ENCODE assay signal across 8 cellular contexts in genomic region chr1:115839706-115840095, GRCh38. TPM values are rescaled to one million over a fixed set of nuclear protein-coding genes. Genes with fewer than 3 reads are reported as not detected.
A peak's percentile ranks its signal among the peaks of the same experiment; 100 is the strongest.
DNase-seq lines count a peak whose midpoint lies in the region; ATAC-seq and TF ChIP-seq lines count a peak whose summit lies in the region.

No MANE protein-coding gene starts in this region.

- TF ChIP-seq CTCF in GM23338 (conservative IDR thresholded peaks at IDR 0.05; ENCODE audit: low read depth in 2 of 2) (no peak), parathyroid adenoma (IDR thresholded peaks at IDR 0.05) (no peak)

- H3K27me3 Mint-ChIP-seq in GM23338 (ENCODE audit: insufficient read depth, low read depth, poor library complexity), result peaks cover 26% of the 10 kb centered on the region

- H3K4me2 ChIP-seq in GM23338 (peak overlapping the region; percentile 94), parathyroid adenoma (ENCODE audit: low read length) (peak overlapping the region; percentile 56)

- H3K27me3 ChIP-seq in GM23338 (ENCODE audit: insufficient read depth) (peaks cover 72% of the 10 kb centered on the region), parathyroid adenoma (ENCODE audit: control insufficient read depth, insufficient read depth, low read length) (peaks cover 17% of the 10 kb centered on the region)

- H2AFZ ChIP-seq in GM23338, result peak overlapping the region; percentile 99
- H2AFZ ChIP-seq in parathyroid adenoma, result no peak overlapping the region

- H3K4me1 ChIP-seq in GM23338 (ENCODE audit: insufficient read depth) (peaks cover 19% of the 10 kb centered on the region), parathyroid adenoma (no peaks in the 10 kb centered on the region)

- no peaks in the 10 kb centered on the region for H3K9me3 ChIP-seq in parathyroid adenoma (ENCODE audit: control insufficient read depth, low read length)

- peak overlapping the region; percentile 88 for H3K4me3 Mint-ChIP-seq in GM23338

- H3F3A ChIP-seq in GM23338 (replicated peaks; ENCODE audit: low read depth), result no peaks in the 10 kb centered on the region

- no peaks in the 10 kb centered on the region for H3K9me3 Mint-ChIP-seq in GM23338

- H4K20me1 ChIP-seq in GM23338 (replicated peaks; ENCODE audit: insufficient read depth), result no peaks in the 10 kb centered on the region

- DNase-seq in GM23338 (ENCODE audit: low spot score) (no peak), NCI-H2227 treated with DMSO at 0.1 percent for 48 hours (lab: John Stamatoyannopoulos, UW) (peak; percentile 72), epithelial cell of prostate (ENCODE audit: low read depth, low spot score) (no peak), left lobe of liver (ENCODE audit: low spot score) (no peak), Kasumi-1 (lab: John Stamatoyannopoulos, UW) (no peak)

- H3K4me3 ChIP-seq in GM23338 (peak overlapping the region; percentile 79), parathyroid adenoma (ENCODE audit: low read depth, low read length) (peak overlapping the region; percentile 19)

- H3K36me3 ChIP-seq in GM23338 (ENCODE audit: insufficient read depth), result no peaks in the 10 kb centered on the region
- H3K36me3 ChIP-seq in parathyroid adenoma (ENCODE audit: control insufficient read depth, insufficient read depth, low read length), result no peaks in the 10 kb centered on the region

- peaks cover 22% of the 10 kb centered on the region for H3K4me1 Mint-ChIP-seq in GM23338

- ATAC-seq in GM23338 (no peak), HG03565 (IDR thresholded peaks at IDR 0.05; ENCODE audit: unreplicated experiment) (no peak), left lobe of liver (no peak), GM18907 (IDR thresholded peaks at IDR 0.05; ENCODE audit: unreplicated experiment) (no peak)

- H3K79me2 ChIP-seq in GM23338 (replicated peaks; ENCODE audit: insufficient read depth), result no peaks in the 10 kb centered on the region
- no peaks in the 10 kb centered on the region for H3K79me2 ChIP-seq in parathyroid adenoma

- no peak overlapping the region for H3K9ac ChIP-seq in parathyroid adenoma

- peak overlapping the region; percentile 75 for H3K27ac ChIP-seq in GM23338 (ENCODE audit: low read depth)
- H3K27ac ChIP-seq in epithelial cell of prostate, result peak overlapping the region; percentile 58
- no peak overlapping the region for H3K27ac ChIP-seq in parathyroid adenoma

- H3K27ac Mint-ChIP-seq in GM23338, result no peak overlapping the region

- no peaks in the 10 kb centered on the region for H3K36me3 Mint-ChIP-seq in GM23338 (ENCODE audit: low read depth)

- H3K9me2 ChIP-seq in GM23338 (ENCODE audit: insufficient read depth), result no peaks in the 10 kb centered on the region

TF ChIP-seq in GM23338, 12 proteins besides CTCF, POLR2A, EP300 and RAD21:
- TF ChIP-seq ZNF331 (CRISPR knock-in tag; IDR thresholded peaks at IDR 0.05; ENCODE audit: low read depth) (no peak), ZNF462 (CRISPR knock-in tag; IDR thresholded peaks at IDR 0.05) (no peak), EZH2 (IDR thresholded peaks at IDR 0.05; ENCODE audit: low read depth, unreplicated experiment) (peak; percentile 41), NANOG (IDR thresholded peaks at IDR 0.05; ENCODE audit: borderline replicate concordance) (no peak), STAT1 (IDR thresholded peaks at IDR 0.05; ENCODE audit: unreplicated experiment) (no peak), ZNF114 (CRISPR knock-in tag; IDR thresholded peaks at IDR 0.05) (no peak), EZH2phosphoT487 (IDR thresholded peaks at IDR 0.05; ENCODE audit: unreplicated experiment) (no peak), ETS1 (IDR thresholded peaks at IDR 0.05) (no peak)

RNA-seq across cellular contexts. Expression of gene NHLH2, which starts 1.2 kb away (rescaled TPM):
- total RNA-seq in GM23338 (2014; rRNA removed; shearing (Covaris generic)), result 1.7 and 2.3 TPM in 2 replicates
- polyA plus RNA-seq in GM23338 (2016; fragmentation: Nextera tagmentation; extraction: Ambion mirVana), result 1.8 and 1.9 TPM in 2 replicates
- not detected for total RNA-seq in left lobe of liver
